Comparison of ENCODE assay signal across 1 cellular context in the genomic region with DNA sequence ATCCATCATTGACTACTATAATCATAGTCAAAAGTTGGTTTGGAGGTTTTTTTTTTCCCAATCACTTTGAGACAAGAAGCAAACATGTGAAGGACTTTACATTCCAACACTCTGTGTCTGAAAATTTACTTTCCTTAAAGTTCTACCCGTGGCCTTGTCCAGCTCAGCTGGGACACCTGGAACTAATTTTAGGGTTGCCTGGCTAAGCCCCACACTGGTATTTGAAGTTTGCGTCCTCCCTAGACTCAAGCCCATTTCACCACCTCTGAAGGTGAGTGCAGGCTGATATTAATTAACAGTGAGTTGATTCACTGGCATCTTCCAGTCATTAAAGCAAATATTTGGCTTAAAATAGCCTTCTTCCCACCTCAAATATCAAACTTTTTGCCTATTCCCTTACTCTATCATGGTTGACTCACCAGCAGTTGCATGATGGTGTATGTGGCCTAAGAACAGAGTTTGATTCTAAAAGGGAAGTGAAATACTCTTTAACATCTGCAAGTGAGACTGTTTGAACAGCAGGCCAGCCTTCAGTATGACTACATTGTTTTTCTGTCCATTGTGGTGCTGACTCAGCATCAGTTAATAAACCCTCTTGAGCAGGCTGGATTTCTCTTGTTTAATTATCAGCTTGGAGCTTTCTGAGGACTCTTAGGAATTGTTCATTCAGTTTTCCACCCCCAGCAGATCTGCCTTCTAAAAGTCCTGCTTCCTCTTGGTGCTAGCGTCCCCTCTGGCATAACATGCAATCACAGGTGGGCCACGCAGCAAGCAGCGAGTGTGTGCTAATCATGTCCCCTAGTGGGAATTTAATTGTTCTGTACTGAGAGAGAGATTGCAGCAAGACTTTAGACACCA.
A peak's percentile ranks its signal among the peaks of the same experiment; 100 is the strongest.
TF ChIP-seq lines count a peak whose summit lies in the region.

No MANE protein-coding gene starts in this region.

TF ChIP-seq in K562, 482 proteins besides CTCF, POLR2A, EP300 and RAD21 (continued from another document and continues in another):
- no peak for TF ChIP-seq CBX8 (IDR thresholded peaks at IDR 0.05; ENCODE audit: borderline replicate concordance, extremely low read depth, low read depth, low read length, poor library complexity, severe bottlenecking)
- TF ChIP-seq FOS (IDR thresholded peaks at IDR 0.05; ENCODE audit: extremely low read depth, insufficient read length): no peak
- peak; percentile 58; the same call in 1 of the 2 replicates for TF ChIP-seq GATAD2B (IDR thresholded peaks at IDR 0.05; ENCODE audit: borderline replicate concordance)
- no peak for TF ChIP-seq USF2 (CRISPR knock-in tag; IDR thresholded peaks at IDR 0.05)
- no peak for TF ChIP-seq BHLHE40 (IDR thresholded peaks at IDR 0.05; ENCODE audit: low read length)
- TF ChIP-seq TEAD1 (CRISPR knock-in tag; IDR thresholded peaks at IDR 0.05): no peak
- TF ChIP-seq MAFG (tag; conservative IDR thresholded peaks at IDR 0.05): peak; percentile 98
- TF ChIP-seq, protein P1, sequence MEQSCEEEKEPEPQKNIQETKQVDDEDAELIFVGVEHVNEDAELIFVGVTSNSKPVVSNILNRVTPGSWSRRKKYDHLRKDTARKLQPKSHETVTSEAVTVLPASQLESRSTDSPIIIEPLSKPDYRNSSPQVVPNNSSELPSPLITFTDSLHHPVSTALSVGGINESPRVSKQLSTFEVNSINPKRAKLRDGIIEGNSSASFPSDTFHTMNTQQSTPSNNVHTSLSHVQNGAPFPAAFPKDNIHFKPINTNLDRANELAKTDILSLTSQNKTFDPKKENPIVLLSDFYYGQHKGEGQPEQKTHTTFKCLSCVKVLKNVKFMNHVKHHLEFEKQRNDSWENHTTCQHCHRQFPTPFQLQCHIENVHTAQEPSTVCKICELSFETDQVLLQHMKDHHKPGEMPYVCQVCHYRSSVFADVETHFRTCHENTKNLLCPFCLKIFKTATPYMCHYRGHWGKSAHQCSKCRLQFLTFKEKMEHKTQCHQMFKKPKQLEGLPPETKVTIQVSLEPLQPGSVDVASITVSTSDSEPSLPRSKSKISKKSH (CRISPR knock-in tag; IDR thresholded peaks at IDR 0.05): no peak
- no peak for TF ChIP-seq MNT (conservative IDR thresholded peaks at IDR 0.05)
- TF ChIP-seq HES1 (IDR thresholded peaks at IDR 0.05; ENCODE audit: low read depth): no peak
- TF ChIP-seq SMARCE1 (IDR thresholded peaks at IDR 0.05): 0 out of 2 replicates have a peak, but pooled peaks have one; percentile 13
- TF ChIP-seq, protein P2, sequence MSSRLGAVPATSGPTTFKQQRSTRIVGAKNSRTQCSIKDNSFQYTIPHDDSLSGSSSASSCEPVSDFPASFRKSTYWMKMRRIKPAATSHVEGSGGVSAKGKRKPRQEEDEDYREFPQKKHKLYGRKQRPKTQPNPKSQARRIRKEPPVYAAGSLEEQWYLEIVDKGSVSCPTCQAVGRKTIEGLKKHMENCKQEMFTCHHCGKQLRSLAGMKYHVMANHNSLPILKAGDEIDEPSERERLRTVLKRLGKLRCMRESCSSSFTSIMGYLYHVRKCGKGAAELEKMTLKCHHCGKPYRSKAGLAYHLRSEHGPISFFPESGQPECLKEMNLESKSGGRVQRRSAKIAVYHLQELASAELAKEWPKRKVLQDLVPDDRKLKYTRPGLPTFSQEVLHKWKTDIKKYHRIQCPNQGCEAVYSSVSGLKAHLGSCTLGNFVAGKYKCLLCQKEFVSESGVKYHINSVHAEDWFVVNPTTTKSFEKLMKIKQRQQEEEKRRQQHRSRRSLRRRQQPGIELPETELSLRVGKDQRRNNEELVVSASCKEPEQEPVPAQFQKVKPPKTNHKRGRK (tag; IDR thresholded peaks at IDR 0.05): no peak
- no peak for TF ChIP-seq RBM39 (optimal IDR thresholded peaks at IDR 0.05; ENCODE audit: low read depth, low read length)
- TF ChIP-seq FOXO4 (CRISPR knock-in tag; IDR thresholded peaks at IDR 0.05): no peak
- no peak for TF ChIP-seq ZNF551 (CRISPR knock-in tag; IDR thresholded peaks at IDR 0.05)
- TF ChIP-seq ARID2 (IDR thresholded peaks at IDR 0.05): peak; percentile 64; the same call in 1 of the 2 replicates
- TF ChIP-seq ZNF217 (CRISPR knock-in tag; IDR thresholded peaks at IDR 0.05): no peak
- TF ChIP-seq SMAD4 (CRISPR knock-in tag; conservative IDR thresholded peaks at IDR 0.05): 0 out of 2 replicates have a peak, but pooled peaks have one; percentile 28
- TF ChIP-seq MYC (IDR thresholded peaks at IDR 0.05; ENCODE audit: low read depth, low read length): peak; percentile 45
- no peak for TF ChIP-seq MYC (CRISPR knock-in tag; IDR thresholded peaks at IDR 0.05; ENCODE audit: borderline replicate concordance, low read depth)
- peak; percentile 55; the same call in 1 of the 2 replicates for TF ChIP-seq KLF16 (IDR thresholded peaks at IDR 0.05)
- TF ChIP-seq ZNF79 (CRISPR knock-in tag; IDR thresholded peaks at IDR 0.05; ENCODE audit: low read depth): no peak
- TF ChIP-seq, protein P3, sequence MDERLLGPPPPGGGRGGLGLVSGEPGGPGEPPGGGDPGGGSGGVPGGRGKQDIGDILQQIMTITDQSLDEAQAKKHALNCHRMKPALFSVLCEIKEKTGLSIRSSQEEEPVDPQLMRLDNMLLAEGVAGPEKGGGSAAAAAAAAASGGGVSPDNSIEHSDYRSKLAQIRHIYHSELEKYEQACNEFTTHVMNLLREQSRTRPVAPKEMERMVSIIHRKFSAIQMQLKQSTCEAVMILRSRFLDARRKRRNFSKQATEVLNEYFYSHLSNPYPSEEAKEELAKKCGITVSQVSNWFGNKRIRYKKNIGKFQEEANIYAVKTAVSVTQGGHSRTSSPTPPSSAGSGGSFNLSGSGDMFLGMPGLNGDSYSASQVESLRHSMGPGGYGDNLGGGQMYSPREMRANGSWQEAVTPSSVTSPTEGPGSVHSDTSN (CRISPR knock-in tag; IDR thresholded peaks at IDR 0.05; ENCODE audit: low read depth): no peak
- TF ChIP-seq, protein P3 (tag; conservative IDR thresholded peaks at IDR 0.05; ENCODE audit: low read depth): 0 out of 2 replicates have a peak, but pooled peaks have one; percentile 9
- TF ChIP-seq ZNF263 (CRISPR knock-in tag; IDR thresholded peaks at IDR 0.05; ENCODE audit: borderline replicate concordance): no peak
- TF ChIP-seq ZBTB8A (IDR thresholded peaks at IDR 0.05; ENCODE audit: partially characterized antibody): no peak
- no peak for TF ChIP-seq ATF1 (CRISPR knock-in tag; IDR thresholded peaks at IDR 0.05)
- peak; percentile 33; the same call in 1 of the 2 replicates for TF ChIP-seq ATF1 (tag; IDR thresholded peaks at IDR 0.05)
- TF ChIP-seq SRSF1 (IDR thresholded peaks at IDR 0.05; ENCODE audit: low read depth, low read length): no peak
- no peak for TF ChIP-seq NFIC (IDR thresholded peaks at IDR 0.05)
- peak; percentile 76; the same call in 1 of the 2 replicates for TF ChIP-seq SPI1 (IDR thresholded peaks at IDR 0.05; ENCODE audit: borderline replicate concordance, low read depth, low read length)
- TF ChIP-seq TFAM (CRISPR knock-in tag; conservative IDR thresholded peaks at IDR 0.05): no peak
- TF ChIP-seq HSF4 (CRISPR knock-in tag; IDR thresholded peaks at IDR 0.05; ENCODE audit: borderline replicate concordance): no peak
- TF ChIP-seq MTA2 (IDR thresholded peaks at IDR 0.05; ENCODE audit: low read depth): no peak
- TF ChIP-seq JUND (IDR thresholded peaks at IDR 0.05; ENCODE audit: borderline replicate concordance, low read depth, low read length): peak; percentile 48; the same call in 1 of the 2 replicates
- TF ChIP-seq JUND (tag; IDR thresholded peaks at IDR 0.05; ENCODE audit: borderline replicate concordance, low read depth, low read length): peak; percentile 56; the same call in 2 of the 3 replicates
- TF ChIP-seq RBM17 (IDR thresholded peaks at IDR 0.05; ENCODE audit: borderline replicate concordance, low read depth, low read length): no peak
- TF ChIP-seq ARID3A (IDR thresholded peaks at IDR 0.05; ENCODE audit: borderline replicate concordance, low read depth, low read length): peak; percentile 60; the same call in 1 of the 2 replicates
- TF ChIP-seq, protein P4, sequence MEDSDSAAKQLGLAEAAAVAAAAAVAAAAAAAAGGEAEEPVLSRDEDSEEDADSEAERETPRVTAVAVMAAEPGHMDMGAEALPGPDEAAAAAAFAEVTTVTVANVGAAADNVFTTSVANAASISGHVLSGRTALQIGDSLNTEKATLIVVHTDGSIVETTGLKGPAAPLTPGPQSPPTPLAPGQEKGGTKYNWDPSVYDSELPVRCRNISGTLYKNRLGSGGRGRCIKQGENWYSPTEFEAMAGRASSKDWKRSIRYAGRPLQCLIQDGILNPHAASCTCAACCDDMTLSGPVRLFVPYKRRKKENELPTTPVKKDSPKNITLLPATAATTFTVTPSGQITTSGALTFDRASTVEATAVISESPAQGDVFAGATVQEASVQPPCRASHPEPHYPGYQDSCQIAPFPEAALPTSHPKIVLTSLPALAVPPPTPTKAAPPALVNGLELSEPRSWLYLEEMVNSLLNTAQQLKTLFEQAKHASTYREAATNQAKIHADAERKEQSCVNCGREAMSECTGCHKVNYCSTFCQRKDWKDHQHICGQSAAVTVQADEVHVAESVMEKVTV (CRISPR knock-in tag; IDR thresholded peaks at IDR 0.05): peak; percentile 83
- TF ChIP-seq, protein P5, sequence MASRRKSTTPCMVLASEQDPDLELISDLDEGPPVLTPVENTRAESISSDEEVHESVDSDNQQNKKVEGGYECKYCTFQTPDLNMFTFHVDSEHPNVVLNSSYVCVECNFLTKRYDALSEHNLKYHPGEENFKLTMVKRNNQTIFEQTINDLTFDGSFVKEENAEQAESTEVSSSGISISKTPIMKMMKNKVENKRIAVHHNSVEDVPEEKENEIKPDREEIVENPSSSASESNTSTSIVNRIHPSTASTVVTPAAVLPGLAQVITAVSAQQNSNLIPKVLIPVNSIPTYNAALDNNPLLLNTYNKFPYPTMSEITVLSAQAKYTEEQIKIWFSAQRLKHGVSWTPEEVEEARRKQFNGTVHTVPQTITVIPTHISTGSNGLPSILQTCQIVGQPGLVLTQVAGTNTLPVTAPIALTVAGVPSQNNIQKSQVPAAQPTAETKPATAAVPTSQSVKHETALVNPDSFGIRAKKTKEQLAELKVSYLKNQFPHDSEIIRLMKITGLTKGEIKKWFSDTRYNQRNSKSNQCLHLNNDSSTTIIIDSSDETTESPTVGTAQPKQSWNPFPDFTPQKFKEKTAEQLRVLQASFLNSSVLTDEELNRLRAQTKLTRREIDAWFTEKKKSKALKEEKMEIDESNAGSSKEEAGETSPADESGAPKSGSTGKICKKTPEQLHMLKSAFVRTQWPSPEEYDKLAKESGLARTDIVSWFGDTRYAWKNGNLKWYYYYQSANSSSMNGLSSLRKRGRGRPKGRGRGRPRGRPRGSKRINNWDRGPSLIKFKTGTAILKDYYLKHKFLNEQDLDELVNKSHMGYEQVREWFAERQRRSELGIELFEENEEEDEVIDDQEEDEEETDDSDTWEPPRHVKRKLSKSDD (conservative IDR thresholded peaks at IDR 0.05; ENCODE audit: low read length): 0 out of 2 replicates have a peak, but pooled peaks have one; percentile 64
- no peak for TF ChIP-seq ZNF445 (CRISPR knock-in tag; IDR thresholded peaks at IDR 0.05; ENCODE audit: low read depth)
- TF ChIP-seq NFE2 (IDR thresholded peaks at IDR 0.05; ENCODE audit: low read depth): peak; percentile 64; the same call in 1 of the 2 replicates
- no peak for TF ChIP-seq ZNF431 (CRISPR knock-in tag; IDR thresholded peaks at IDR 0.05)
